ENCODE assay signal across 25 cellular contexts in genomic region chrY:15418613-15419012, GRCh38.
A peak's percentile ranks its signal among the peaks of the same experiment; 100 is the strongest.
DNase-seq lines count a peak whose midpoint lies in the region; ATAC-seq, FAIRE-seq and TF ChIP-seq lines count a peak whose summit lies in the region.
"Had no signal": no experiment of that assay in that cellular context is flagged by ENCODE, and none has a peak within 500 bp of the region (broad histone marks: within the 10 kb centered on the region; RNA-seq: fewer than 3 reads in every experiment).

No MANE protein-coding gene starts in this region.

- no peaks in the 10 kb centered on the region for H3K36me3 Mint-ChIP-seq in activated CD4-positive, alpha-beta T cell treated with anti-CD3 and anti-CD28 coated beads for 36 hours (ENCODE audit: low read depth)
- H3K36me3 Mint-ChIP-seq in stimulated activated effector memory CD8-positive, alpha-beta T cell treated with anti-CD3 and anti-CD28 coated beads, Interleukin-12 subunit alpha, Interleukin-12 subunit beta, amount 100 ng/mL, for 72 hours, result no peaks in the 10 kb centered on the region

- H3K79me2 ChIP-seq in GM23248 (ENCODE audit: insufficient read depth), result no peaks in the 10 kb centered on the region

- H3K4me3 Mint-ChIP-seq in activated CD4-positive, alpha-beta T cell treated with anti-CD3 and anti-CD28 coated beads for 36 hours, result no peak overlapping the region
- H3K4me3 Mint-ChIP-seq in stimulated activated effector memory CD8-positive, alpha-beta T cell treated with anti-CD3 and anti-CD28 coated beads, Interleukin-12 subunit alpha, Interleukin-12 subunit beta, amount 100 ng/mL, for 72 hours, result no peak overlapping the region
- H3K4me3 Mint-ChIP-seq: CD4-positive, alpha-beta T cell had no signal

- H3K36me3 ChIP-seq in GM23248 (ENCODE audit: low read depth) (no peaks in the 10 kb centered on the region), bronchial epithelial cell (ENCODE audit: control insufficient read depth, insufficient read depth, low read length) (no peaks in the 10 kb centered on the region)
- H3K36me3 ChIP-seq: BLaER1, MG63 had no signal

- H3K4me2 ChIP-seq in GM23248 (ENCODE audit: unreplicated experiment), result no peak overlapping the region
- H3K4me2 ChIP-seq: BLaER1 had no signal

- peaks cover 5% of the 10 kb centered on the region for H3K4me1 Mint-ChIP-seq in activated CD4-positive, alpha-beta T cell treated with anti-CD3 and anti-CD28 coated beads for 36 hours
- peaks cover 4% of the 10 kb centered on the region for H3K4me1 Mint-ChIP-seq in stimulated activated effector memory CD8-positive, alpha-beta T cell treated with anti-CD3 and anti-CD28 coated beads, Interleukin-12 subunit alpha, Interleukin-12 subunit beta, amount 100 ng/mL, for 72 hours

- H3K27ac Mint-ChIP-seq in activated CD4-positive, alpha-beta T cell treated with anti-CD3 and anti-CD28 coated beads for 36 hours, result no peak overlapping the region
- no peak overlapping the region for H3K27ac Mint-ChIP-seq in stimulated activated effector memory CD8-positive, alpha-beta T cell treated with anti-CD3 and anti-CD28 coated beads, Interleukin-12 subunit alpha, Interleukin-12 subunit beta, amount 100 ng/mL, for 72 hours
- H3K27ac Mint-ChIP-seq: CD4-positive, alpha-beta T cell had no signal

- H3K4me3 ChIP-seq in GM23248 (no peak overlapping the region), bronchial epithelial cell (ENCODE audit: low read depth, low read length) (no peak overlapping the region)
- H3K4me3 ChIP-seq: BLaER1, GM12878, MG63, SK-N-MC had no signal

- in situ Hi-C loops in GM23248 (cut with MboI), result no loop called here

- H3F3A ChIP-seq in GM23248 (ENCODE audit: insufficient read depth), result no peaks in the 10 kb centered on the region

- no peaks in the 10 kb centered on the region; the same call in 1 of the 2 replicates for H3K4me1 ChIP-seq in GM23248 (ENCODE audit: insufficient read depth)
- H3K4me1 ChIP-seq: BLaER1 had no signal

- no peaks in the 10 kb centered on the region for H3K27me3 Mint-ChIP-seq in activated CD4-positive, alpha-beta T cell treated with anti-CD3 and anti-CD28 coated beads for 36 hours
- H3K27me3 Mint-ChIP-seq: CD4-positive, alpha-beta T cell had no signal

- H3K27ac ChIP-seq in GM23248, result no peak overlapping the region
- H3K27ac ChIP-seq: BLaER1, SK-N-MC had no signal

- no peaks in the 10 kb centered on the region for H3K9me3 ChIP-seq in GM23248 (ENCODE audit: low read depth)
- H3K9me3 ChIP-seq: BLaER1, MG63 had no signal

- H4K20me1 ChIP-seq in GM23248 (ENCODE audit: insufficient read depth), result no peaks in the 10 kb centered on the region
- H4K20me1 ChIP-seq: BLaER1 had no signal

- H2AFZ ChIP-seq in GM23248, result no peak overlapping the region

- TF ChIP-seq CTCF in bronchial epithelial cell (IDR thresholded peaks at IDR 0.05; ENCODE audit: insufficient read depth, low read length, severe bottlenecking) (no peak), GM10266 (IDR thresholded peaks at IDR 0.05; ENCODE audit: control insufficient read depth, insufficient read depth, low read depth, missing control alignments) (no peak)

- ATAC-seq in activated CD4-positive, alpha-beta T cell treated with anti-CD3 and anti-CD28 coated beads for 36 hours, result peak; percentile 55
- peak; percentile 86 for ATAC-seq in stimulated activated effector memory CD8-positive, alpha-beta T cell treated with anti-CD3 and anti-CD28 coated beads, Interleukin-12 subunit alpha, Interleukin-12 subunit beta, amount 100 ng/mL, for 72 hours
- ATAC-seq: GM12878, Panc1 had no signal

- DNase-seq in activated CD4-positive, alpha-beta T cell treated with anti-CD3 and anti-CD28 coated beads for 36 hours, result no peak
- no peak for DNase-seq in activated CD4-positive, alpha-beta T cell treated with anti-CD3 and anti-CD28 coated beads, Interleukin-2, amount 50 U/mL, for 48 hours
- DNase-seq in GM23248 (peak; percentile 23), bronchial epithelial cell (ENCODE audit: low read depth) (peak; percentile 20), GM10266 (ENCODE audit: extremely low spot score) (no peak)
- no peak for DNase-seq in stimulated activated effector memory CD8-positive, alpha-beta T cell treated with anti-CD3 and anti-CD28 coated beads, Interleukin-12 subunit alpha, Interleukin-12 subunit beta, amount 100 ng/mL, for 72 hours (ENCODE audit: low spot score in 2 of 2)
- no peak for DNase-seq in stimulated activated CD8-positive, alpha-beta memory T cell treated with anti-CD3 and anti-CD28 coated beads, Interleukin-4, amount 100 ng/mL, for 48 hours
- DNase-seq: CD4-positive, alpha-beta T cell; DMS53; HCEC 1CT; IMR-90; KG1; MG63; NCI-H1105 treated with DMSO at 0.1 percent for 48 hours; NCI-H2029 treated with DMSO at 0.1 percent for 48 hours; NCI-H446 treated with DMSO at 0.1 percent for 48 hours; NCI-H526; NCI-H82; SIG-M5 had no signal

- H3K9me3 Mint-ChIP-seq in activated CD4-positive, alpha-beta T cell treated with anti-CD3 and anti-CD28 coated beads for 36 hours (ENCODE audit: low read depth), result no peaks in the 10 kb centered on the region
- no peaks in the 10 kb centered on the region for H3K9me3 Mint-ChIP-seq in stimulated activated effector memory CD8-positive, alpha-beta T cell treated with anti-CD3 and anti-CD28 coated beads, Interleukin-12 subunit alpha, Interleukin-12 subunit beta, amount 100 ng/mL, for 72 hours
- H3K9me3 Mint-ChIP-seq: CD4-positive, alpha-beta T cell had no signal

- H3K9ac ChIP-seq in GM23248, result no peak overlapping the region
- H3K9ac ChIP-seq: BLaER1 had no signal

- H3K27me3 ChIP-seq in GM23248 (replicated peaks; ENCODE audit: insufficient read depth) (no peaks in the 10 kb centered on the region), bronchial epithelial cell (ENCODE audit: control insufficient read depth, insufficient read depth, low read length) (no peaks in the 10 kb centered on the region)
- H3K27me3 ChIP-seq: BLaER1, MG63 had no signal

- no peak for FAIRE-seq in bronchial epithelial cell (lab: Jason Lieb, UNC)
- FAIRE-seq: A204.1, G401.6, GM12878 had no signal

- H3K9me2 ChIP-seq in GM23248 (ENCODE audit: insufficient read depth), result no peaks in the 10 kb centered on the region

- intact Hi-C loops in activated CD4-positive, alpha-beta T cell treated with anti-CD3 and anti-CD28 coated beads for 36 hours (cut with DNase I, micrococcal nuclease), result loop anchor here in 1 of 2 experiments (10.0 kb wide), 1 partner anchor 54 kb away; no protein-coding TSS in a partner anchor

- POLR2A ChIA-PET in activated CD4-positive, alpha-beta T cell treated with anti-CD3 and anti-CD28 coated beads for 36 hours (lab: Charles Lee), result no interaction called here

- CTCF ChIA-PET in activated CD4-positive, alpha-beta T cell treated with anti-CD3 and anti-CD28 coated beads for 36 hours (lab: Charles Lee), result no interaction called here

Comparison
In these comparisons a context has a peak if more than half of its experiments do, and no peak if none do; other contexts are left out.
1. DNase-seq: peak in GM23248 (single experiment) and bronchial epithelial cell (single experiment); none in activated CD4-positive, alpha-beta T cell treated with anti-CD3 and anti-CD28 coated beads for 36 hours (single experiment), activated CD4-positive, alpha-beta T cell treated with anti-CD3 and anti-CD28 coated beads, Interleukin-2, amount 50 U/mL, for 48 hours (0 of 2), stimulated activated effector memory CD8-positive, alpha-beta T cell treated with anti-CD3 and anti-CD28 coated beads, Interleukin-12 subunit alpha, Interleukin-12 subunit beta, amount 100 ng/mL, for 72 hours (0 of 2), stimulated activated CD8-positive, alpha-beta memory T cell treated with anti-CD3 and anti-CD28 coated beads, Interleukin-4, amount 100 ng/mL, for 48 hours (single experiment) and GM10266 (single experiment).